ENCODE assay signal across 1 cellular context in genomic region chr19:36378625-36379509, GRCh38.
A peak's percentile ranks its signal among the peaks of the same experiment; 100 is the strongest.
TF ChIP-seq lines count a peak whose summit lies in the region.

TSS of gene ZFP14 (minus strand) at chr19:36379201. CDS start at chr19:36367892, 11,309 bp downstream.

TF ChIP-seq in HepG2, 621 proteins besides CTCF, POLR2A, EP300 and RAD21 (continued from another document and continues in another):
- TF ChIP-seq ZNF713 (CRISPR knock-in tag; IDR thresholded peaks at IDR 0.05), result 0 out of 2 replicates have a peak, but pooled peaks have one; percentile 60
- TF ChIP-seq CREB1 (IDR thresholded peaks at IDR 0.05), result 0 out of 2 replicates have a peak, but pooled peaks have one; percentile 24
- peak; percentile 58 for TF ChIP-seq CREB1 (CRISPR knock-in tag; IDR thresholded peaks at IDR 0.05)
- TF ChIP-seq ZNF709 (CRISPR knock-in tag; IDR thresholded peaks at IDR 0.05), result peak; percentile 45; the same call in 1 of the 2 replicates
- TF ChIP-seq NFE2L2 (IDR thresholded peaks at IDR 0.05; ENCODE audit: low read length), result no peak
- no peak for TF ChIP-seq PBX2 (CRISPR knock-in tag; IDR thresholded peaks at IDR 0.05)
- peak; percentile 32; the same call in 1 of the 2 replicates for TF ChIP-seq MAZ (IDR thresholded peaks at IDR 0.05; ENCODE audit: borderline replicate concordance, low read depth, low read length)
- peak; percentile 62; the same call in 1 of the 2 replicates for TF ChIP-seq MAZ (CRISPR knock-in tag; IDR thresholded peaks at IDR 0.05; ENCODE audit: low read depth)
- TF ChIP-seq RXRA (CRISPR knock-in tag; IDR thresholded peaks at IDR 0.05), result 0 out of 2 replicates have a peak, but pooled peaks have one; percentile 34
- TF ChIP-seq ZNF781 (CRISPR knock-in tag; IDR thresholded peaks at IDR 0.05; ENCODE audit: borderline replicate concordance, not compliant biosample characterization), result no peak
- peak; percentile 91 for TF ChIP-seq ZFP90 (CRISPR knock-in tag; IDR thresholded peaks at IDR 0.05; ENCODE audit: borderline replicate concordance)
- TF ChIP-seq ZNF740 (CRISPR knock-in tag; IDR thresholded peaks at IDR 0.05), result 0 out of 2 replicates have a peak, but pooled peaks have one; percentile 49
- TF ChIP-seq HNRNPLL (IDR thresholded peaks at IDR 0.05; ENCODE audit: low read depth, low read length, poor library complexity, severe bottlenecking), result peak; percentile 76
- TF ChIP-seq ZBTB46 (CRISPR knock-in tag; IDR thresholded peaks at IDR 0.05; ENCODE audit: borderline replicate concordance), result no peak
- TF ChIP-seq ETS1 (CRISPR knock-in tag; IDR thresholded peaks at IDR 0.05), result no peak
- TF ChIP-seq ZNF501 (CRISPR knock-in tag; IDR thresholded peaks at IDR 0.05), result peak; percentile 89
- peak; percentile 76; the same call in 1 of the 2 replicates for TF ChIP-seq CAMTA2 (CRISPR knock-in tag; IDR thresholded peaks at IDR 0.05; ENCODE audit: borderline replicate concordance)
- peak; percentile 64; the same call in 1 of the 2 replicates for TF ChIP-seq CBX5 (CRISPR knock-in tag; IDR thresholded peaks at IDR 0.05; ENCODE audit: borderline replicate concordance)
- no peak for TF ChIP-seq GTF3A (CRISPR knock-in tag; conservative IDR thresholded peaks at IDR 0.05)
- TF ChIP-seq ZSCAN5A (CRISPR knock-in tag; IDR thresholded peaks at IDR 0.05; ENCODE audit: borderline replicate concordance), result 0 out of 2 replicates have a peak, but pooled peaks have one; percentile 29
- TF ChIP-seq POGK (CRISPR knock-in tag; conservative IDR thresholded peaks at IDR 0.05), result peak; percentile 28; the same call in 1 of the 2 replicates
- TF ChIP-seq ZFP91 (CRISPR knock-in tag; IDR thresholded peaks at IDR 0.05; ENCODE audit: borderline replicate concordance), result peak; percentile 79
- TF ChIP-seq DZIP1 (CRISPR knock-in tag; IDR thresholded peaks at IDR 0.05), result no peak
- TF ChIP-seq ZNF317 (CRISPR knock-in tag; IDR thresholded peaks at IDR 0.05), result peak; percentile 80; the same call in 1 of the 2 replicates
- peak; percentile 84 for TF ChIP-seq ZNF687 (CRISPR knock-in tag; IDR thresholded peaks at IDR 0.05)
- peak; percentile 88 for TF ChIP-seq YEATS4 (CRISPR knock-in tag; IDR thresholded peaks at IDR 0.05; ENCODE audit: borderline replicate concordance)
- TF ChIP-seq ZNF264 (CRISPR knock-in tag; IDR thresholded peaks at IDR 0.05), result 0 out of 2 replicates have a peak, but pooled peaks have one; percentile 79
- peak; percentile 79; the same call in 1 of the 2 replicates for TF ChIP-seq ZNF275 (CRISPR knock-in tag; IDR thresholded peaks at IDR 0.05; ENCODE audit: borderline replicate concordance)
- TF ChIP-seq DDIT3 (CRISPR knock-in tag; IDR thresholded peaks at IDR 0.05), result 0 out of 2 replicates have a peak, but pooled peaks have one; percentile 36
- TF ChIP-seq BRCA1 (CRISPR knock-in tag; IDR thresholded peaks at IDR 0.05), result peak; percentile 76
- TF ChIP-seq RFX1 (IDR thresholded peaks at IDR 0.05), result no peak
- TF ChIP-seq ETV6 (CRISPR knock-in tag; conservative IDR thresholded peaks at IDR 0.05), result no peak; the same call in 1 of the 2 replicates
- 0 out of 2 replicates have a peak, but pooled peaks have one; percentile 61 for TF ChIP-seq DNMT3B (CRISPR knock-in tag; conservative IDR thresholded peaks at IDR 0.05)
- TF ChIP-seq ZNF30 (CRISPR knock-in tag; IDR thresholded peaks at IDR 0.05), result no peak
- 0 out of 2 replicates have a peak, but pooled peaks have one; percentile 16 for TF ChIP-seq ZNF33B (CRISPR knock-in tag; IDR thresholded peaks at IDR 0.05)
- TF ChIP-seq CREM (IDR thresholded peaks at IDR 0.05), result peak; percentile 78
- TF ChIP-seq CREM (CRISPR knock-in tag; IDR thresholded peaks at IDR 0.05), result no peak
- peak; percentile 67; the same call in 1 of the 2 replicates for TF ChIP-seq ZNF460 (CRISPR knock-in tag; IDR thresholded peaks at IDR 0.05; ENCODE audit: borderline replicate concordance)
